25 cellular contexts compared by ENCODE assay signal in the genomic region with DNA sequence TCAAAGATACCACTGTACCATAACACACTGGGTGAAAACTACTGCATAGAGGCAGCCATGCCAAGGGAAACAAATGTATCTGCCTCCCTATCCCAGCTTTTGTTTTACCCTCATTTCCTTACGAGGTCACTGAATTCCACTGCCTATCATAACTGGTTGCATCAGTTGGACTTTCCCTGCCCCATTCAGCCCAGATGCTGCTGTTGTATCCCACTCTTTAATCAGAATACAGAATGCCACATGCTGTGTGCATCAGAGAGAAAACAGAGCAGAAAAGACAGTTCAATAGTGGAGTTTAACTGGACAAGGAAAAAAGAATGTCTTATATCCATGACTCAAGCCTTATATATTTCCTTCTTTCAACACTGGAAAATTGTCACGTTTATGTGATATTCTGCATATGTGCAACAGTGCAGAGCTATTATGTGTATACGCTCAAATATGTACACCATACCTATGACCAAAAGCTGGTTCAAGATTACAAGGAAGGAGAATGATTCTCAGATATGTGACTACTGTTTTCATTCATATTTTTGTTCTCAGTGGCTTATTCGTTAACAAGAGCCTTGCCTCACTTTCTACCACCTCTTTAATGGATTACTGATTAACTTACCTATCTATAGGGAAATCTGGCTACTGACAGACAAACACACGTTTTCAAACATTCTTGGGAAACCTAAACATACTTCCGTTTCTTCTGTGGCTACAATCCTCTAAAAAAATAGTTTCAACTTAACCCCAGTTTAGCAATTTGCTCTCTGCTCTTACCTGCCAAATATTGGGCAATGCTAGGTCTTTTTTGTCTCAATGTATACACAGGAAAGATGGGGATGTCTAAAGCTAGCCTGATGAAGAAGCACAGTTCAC.
DNase-seq lines count a peak whose midpoint lies in the region; ATAC-seq and TF ChIP-seq lines count a peak whose summit lies in the region.
"Had no signal": no experiment of that assay in that cellular context is flagged by ENCODE, and none has a peak within 500 bp of the region (broad histone marks: within the 10 kb centered on the region; RNA-seq: fewer than 3 reads in every experiment).

No MANE protein-coding gene starts in this region.

- H3K4me3 Mint-ChIP-seq in glutamatergic neuron (ENCODE audit: unreplicated experiment), result peak overlapping the region; percentile 46
- no peak overlapping the region for H3K4me3 Mint-ChIP-seq in nephron progenitor cell
- H3K4me3 Mint-ChIP-seq in CD4-positive, alpha-beta memory T cell, result no peak overlapping the region
- no peak overlapping the region for H3K4me3 Mint-ChIP-seq in T-helper 2 cell treated with Interferon-gamma antibody and Interleukin-4, amounts not matched to agents 5 μg/mL and 100 μg/mL, for 36 hours
- H3K4me3 Mint-ChIP-seq: activated naive CD8-positive, alpha-beta T cell treated with anti-CD3 and anti-CD28 coated beads, Interleukin-2, amount 50 U/mL, for 24 hours; brain; CD14-positive monocyte; IgD-negative memory B cell; stimulated activated naive CD8-positive, alpha-beta T cell treated with anti-CD3 and anti-CD28 coated beads, Interleukin-15, Interleukin-2, amounts not matched to agents 100 ng/mL and 50 ng/mL, for 24 hours had no signal

- H3K27me3 ChIP-seq in CD4-positive, alpha-beta memory T cell (ENCODE audit: insufficient read depth, low read length), result no peaks in the 10 kb centered on the region

- peaks cover 21% of the 10 kb centered on the region for H3K4me1 Mint-ChIP-seq in glutamatergic neuron (ENCODE audit: low read depth, unreplicated experiment)
- peaks cover 26% of the 10 kb centered on the region for H3K4me1 Mint-ChIP-seq in nephron progenitor cell
- no peaks in the 10 kb centered on the region for H3K4me1 Mint-ChIP-seq in CD4-positive, alpha-beta memory T cell
- H3K4me1 Mint-ChIP-seq in T-helper 2 cell treated with Interferon-gamma antibody and Interleukin-4, amounts not matched to agents 5 μg/mL and 100 μg/mL, for 36 hours (ENCODE audit: low read depth), result no peaks in the 10 kb centered on the region
- H3K4me1 Mint-ChIP-seq: activated naive CD8-positive, alpha-beta T cell treated with anti-CD3 and anti-CD28 coated beads, Interleukin-2, amount 50 U/mL, for 24 hours; CD14-positive monocyte; IgD-negative memory B cell had no signal

- H3K36me3 ChIP-seq in CD4-positive, alpha-beta memory T cell (ENCODE audit: insufficient read depth, low read length), result no peaks in the 10 kb centered on the region
- H3K36me3 ChIP-seq: thoracic aorta had no signal

- CTCF ChIA-PET in CD4-positive, alpha-beta memory T cell (lab: Charles Lee; ENCODE audit: partially characterized antibody), result no interaction called here

- no peak overlapping the region for H3K27ac ChIP-seq in CD4-positive, alpha-beta memory T cell (ENCODE audit: low read depth, low read length)
- H3K27ac ChIP-seq: skin epidermis, thoracic aorta had no signal

- H3K9me3 Mint-ChIP-seq in glutamatergic neuron (ENCODE audit: unreplicated experiment) (no peaks in the 10 kb centered on the region), nephron progenitor cell (no peaks in the 10 kb centered on the region)
- H3K9me3 Mint-ChIP-seq in CD4-positive, alpha-beta memory T cell, result no peaks in the 10 kb centered on the region
- H3K9me3 Mint-ChIP-seq in T-helper 2 cell treated with Interferon-gamma antibody and Interleukin-4, amounts not matched to agents 5 μg/mL and 100 μg/mL, for 36 hours, result no peaks in the 10 kb centered on the region
- H3K9me3 Mint-ChIP-seq: activated naive CD8-positive, alpha-beta T cell treated with anti-CD3 and anti-CD28 coated beads, Interleukin-2, amount 50 U/mL, for 24 hours; CD14-positive monocyte; IgD-negative memory B cell; stimulated activated naive CD8-positive, alpha-beta T cell treated with anti-CD3 and anti-CD28 coated beads, Interleukin-15, Interleukin-2, amounts not matched to agents 100 ng/mL and 50 ng/mL, for 24 hours had no signal

- H3K4me1 ChIP-seq in CD4-positive, alpha-beta memory T cell (ENCODE audit: insufficient read depth, low read length), result no peaks in the 10 kb centered on the region

- H3K27ac Mint-ChIP-seq in glutamatergic neuron (ENCODE audit: unreplicated experiment) (no peak overlapping the region), nephron progenitor cell (peak overlapping the region; percentile 41)
- H3K27ac Mint-ChIP-seq in CD4-positive, alpha-beta memory T cell, result no peak overlapping the region
- H3K27ac Mint-ChIP-seq in T-helper 2 cell treated with Interferon-gamma antibody and Interleukin-4, amounts not matched to agents 5 μg/mL and 100 μg/mL, for 36 hours, result no peak overlapping the region
- H3K27ac Mint-ChIP-seq: activated naive CD8-positive, alpha-beta T cell treated with anti-CD3 and anti-CD28 coated beads, Interleukin-2, amount 50 U/mL, for 24 hours; IgD-negative memory B cell; stimulated activated naive CD8-positive, alpha-beta T cell treated with anti-CD3 and anti-CD28 coated beads, Interleukin-15, Interleukin-2, amounts not matched to agents 100 ng/mL and 50 ng/mL, for 24 hours had no signal

- no peak overlapping the region for H3K4me3 ChIP-seq in CD4-positive, alpha-beta memory T cell (ENCODE audit: low read length in 2 of 2)
- H3K4me3 ChIP-seq: skin epidermis, thoracic aorta had no signal

- H3K9me3 ChIP-seq in CD4-positive, alpha-beta memory T cell (ENCODE audit: control insufficient read depth in 1 of 2, low read length in 2 of 2), result no peaks in the 10 kb centered on the region
- H3K9me3 ChIP-seq: thoracic aorta had no signal

- H3K36me3 Mint-ChIP-seq in glutamatergic neuron (ENCODE audit: unreplicated experiment), result no peaks in the 10 kb centered on the region
- H3K36me3 Mint-ChIP-seq in nephron progenitor cell (ENCODE audit: low read depth), result no peaks in the 10 kb centered on the region
- H3K36me3 Mint-ChIP-seq in CD4-positive, alpha-beta memory T cell, result no peaks in the 10 kb centered on the region
- no peaks in the 10 kb centered on the region for H3K36me3 Mint-ChIP-seq in T-helper 2 cell treated with Interferon-gamma antibody and Interleukin-4, amounts not matched to agents 5 μg/mL and 100 μg/mL, for 36 hours (ENCODE audit: low read depth)
- H3K36me3 Mint-ChIP-seq: brain, CD14-positive monocyte, IgD-negative memory B cell had no signal

- no peak for TF ChIP-seq CTCF in glutamatergic neuron (IDR thresholded peaks at IDR 0.05; ENCODE audit: partially characterized antibody, unreplicated experiment)
- TF ChIP-seq CTCF in nephron progenitor cell (IDR thresholded peaks at IDR 0.05), result no peak

- H3K27me3 Mint-ChIP-seq in glutamatergic neuron (ENCODE audit: unreplicated experiment) (no peaks in the 10 kb centered on the region), nephron progenitor cell (ENCODE audit: low read depth, poor library complexity) (no peaks in the 10 kb centered on the region)
- H3K27me3 Mint-ChIP-seq in CD4-positive, alpha-beta memory T cell, result no peaks in the 10 kb centered on the region
- H3K27me3 Mint-ChIP-seq in T-helper 2 cell treated with Interferon-gamma antibody and Interleukin-4, amounts not matched to agents 5 μg/mL and 100 μg/mL, for 36 hours (ENCODE audit: low read depth), result no peaks in the 10 kb centered on the region
- H3K27me3 Mint-ChIP-seq: activated naive CD8-positive, alpha-beta T cell treated with anti-CD3 and anti-CD28 coated beads, Interleukin-2, amount 50 U/mL, for 24 hours; IgD-negative memory B cell; stimulated activated naive CD8-positive, alpha-beta T cell treated with anti-CD3 and anti-CD28 coated beads, Interleukin-15, Interleukin-2, amounts not matched to agents 100 ng/mL and 50 ng/mL, for 24 hours had no signal

- POLR2A ChIA-PET in CD4-positive, alpha-beta memory T cell (lab: Charles Lee; ENCODE audit: partially characterized antibody), result no interaction called here

- intact Hi-C loops in CD4-positive, alpha-beta memory T cell (cut with micrococcal nuclease), result no loop called here

- ATAC-seq in GM21717 (IDR thresholded peaks at IDR 0.05; ENCODE audit: unreplicated experiment), result no peak
- ATAC-seq: activated naive CD8-positive, alpha-beta T cell treated with anti-CD3 and anti-CD28 coated beads, Interleukin-2, amount 50 U/mL, for 24 hours; left cardiac atrium; Panc1 had no signal

- DNase-seq in DMS53 (lab: John Stamatoyannopoulos, UW) (peak; percentile 60), NCI-H460 (ENCODE audit: extremely low read depth, low read depth) (peak; percentile 92), glutamatergic neuron (no peak), nephron progenitor cell (no peak), GOT3 (lab: John Stamatoyannopoulos, UW) (no peak)
- no peak for DNase-seq in CD4-positive, alpha-beta memory T cell
- no peak for DNase-seq in T-helper 2 cell treated with Interferon-gamma antibody and Interleukin-4, amounts not matched to agents 5 μg/mL and 100 μg/mL, for 36 hours (ENCODE audit: low spot score)
- DNase-seq: activated CD4-positive, alpha-beta T cell treated with anti-CD3 and anti-CD28 coated beads, Interleukin-2, amount 50 U/mL, for 1 hour; activated naive CD8-positive, alpha-beta T cell treated with anti-CD3 and anti-CD28 coated beads, Interleukin-2, amount 50 U/mL, for 24 hours; activated T-cell treated with anti-CD3 and anti-CD28 coated beads, Interleukin-2, amount 50 U/mL, for 48 hours; left cardiac atrium; NCI-H1092; NCI-H187; NCI-H2171 treated with DMSO at 0.1 percent for 48 hours; NCI-H524; occipital lobe; SIG-M5 had no signal

Comparison
In these comparisons a context has a peak if more than half of its experiments do, and no peak if none do; other contexts are left out.
1. DNase-seq: peak in DMS53 (single experiment) and NCI-H460 (single experiment); none in glutamatergic neuron (single experiment), nephron progenitor cell (single experiment), CD4-positive, alpha-beta memory T cell (0 of 5), GOT3 (single experiment) and T-helper 2 cell treated with Interferon-gamma antibody and Interleukin-4, amounts not matched to agents 5 μg/mL and 100 μg/mL, for 36 hours (single experiment).